32 cellular contexts compared by ENCODE assay signal in the genomic region with DNA sequence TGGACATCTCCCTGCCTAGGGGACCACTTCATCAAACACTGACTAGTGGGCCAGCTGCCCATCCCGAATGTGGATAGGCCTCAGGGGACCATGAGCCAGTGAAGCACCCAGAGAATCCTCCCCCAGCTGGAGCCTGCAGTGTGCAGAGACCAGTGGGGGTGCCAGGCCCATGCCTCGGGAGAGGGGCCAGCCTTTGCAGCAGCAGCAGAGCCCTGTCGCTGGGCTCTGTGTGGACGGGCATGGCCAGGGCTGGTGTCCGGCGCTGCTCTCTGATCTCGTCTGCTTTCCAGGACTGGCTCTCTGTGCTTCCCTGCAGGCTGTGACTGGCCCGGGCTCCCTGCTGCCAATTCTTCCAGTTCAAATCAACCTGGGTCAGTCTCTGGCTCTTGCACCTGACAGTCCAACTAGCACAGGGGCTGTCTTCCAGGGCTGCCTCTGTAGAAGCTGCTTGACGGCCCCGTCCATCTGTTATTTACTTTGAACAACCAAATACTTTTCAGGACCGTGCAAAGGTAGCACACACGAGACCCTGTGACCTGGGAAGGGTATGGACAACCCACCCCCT. TPM values are rescaled to one million over a fixed set of nuclear protein-coding genes. Genes with fewer than 3 reads are reported as not detected.
"Had no signal": no experiment of that assay in that cellular context is flagged by ENCODE, and none has a peak within 500 bp of the region (broad histone marks: within the 10 kb centered on the region; RNA-seq: fewer than 3 reads in every experiment).

No MANE protein-coding gene starts in this region.

- H3K27me3 ChIP-seq: adrenal gland, body of pancreas, breast epithelium, MG63 had no signal

- H3K4me2 ChIP-seq: SK-N-SH had no signal

- H3K4me1 Mint-ChIP-seq: activated CD4-positive, alpha-beta T cell treated with anti-CD3 and anti-CD28 coated beads for 36 hours; WTC11 had no signal

- ATAC-seq: activated CD4-positive, alpha-beta T cell treated with anti-CD3 and anti-CD28 coated beads for 36 hours; activated CD4-positive, CD25-positive, alpha-beta regulatory T cell treated with anti-CD3 and anti-CD28 coated beads, Interleukin-2, amount 50 U/mL, for 24 hours; activated naive CD4-positive, alpha-beta T cell treated with anti-CD3 and anti-CD28 coated beads, Interleukin-2, amount 50 U/mL, for 72 hours; activated T-cell treated with anti-CD3 and anti-CD28 coated beads, Interleukin-2, amount 50 U/mL, for 4 hours; body of pancreas; Panc1; WTC11 had no signal

- H3K27me3 Mint-ChIP-seq: activated CD4-positive, alpha-beta memory T cell treated with anti-CD3 and anti-CD28 coated beads for 36 hours; activated CD4-positive, alpha-beta T cell treated with anti-CD3 and anti-CD28 coated beads for 36 hours had no signal

- H3K27ac Mint-ChIP-seq: activated CD4-positive, alpha-beta memory T cell treated with anti-CD3 and anti-CD28 coated beads for 36 hours; activated CD4-positive, alpha-beta T cell treated with anti-CD3 and anti-CD28 coated beads for 36 hours; activated naive CD4-positive, alpha-beta T cell treated with anti-CD3 and anti-CD28 coated beads for 36 hours; activated naive CD4-positive, alpha-beta T cell treated with anti-CD3 and anti-CD28 coated beads, Interleukin-2, amount 50 U/mL, for 72 hours; activated T-helper 1 cell treated with anti-CD3 and anti-CD28 coated beads, Interleukin-12 subunit alpha, Interleukin-12 subunit beta, Interleukin-2, Interleukin-4 antibody, amounts not matched to agents 30 ng/mL and 10 ng/mL and 1 ng/mL, durations not matched to agents 14 hours and 24 hours and 36 hours; T-helper 1 cell treated with Interleukin-12 subunit alpha and Interleukin-12 subunit beta and Interleukin-4 antibody, amounts not matched to agents 30 μg/mL and 1 μg/mL, for 36 hours; T-helper 2 cell treated with Interferon-gamma antibody and Interleukin-4, amounts not matched to agents 5 μg/mL and 100 μg/mL, for 36 hours; WTC11 had no signal

- H3K4me3 ChIP-seq: adrenal gland, body of pancreas, breast epithelium, MG63, SJSA1 had no signal

- H3K9ac ChIP-seq: SK-N-SH had no signal

- H3K9me3 Mint-ChIP-seq: activated CD4-positive, alpha-beta memory T cell treated with anti-CD3 and anti-CD28 coated beads for 36 hours; activated naive CD4-positive, alpha-beta T cell treated with anti-CD3 and anti-CD28 coated beads for 36 hours; activated naive CD4-positive, alpha-beta T cell treated with anti-CD3 and anti-CD28 coated beads, Interleukin-2, amount 50 U/mL, for 72 hours; activated T-cell treated with anti-CD3 and anti-CD28 coated beads, Interleukin-2, amount 50 U/mL, for 4 hours; activated T-helper 1 cell treated with anti-CD3 and anti-CD28 coated beads, Interleukin-12 subunit alpha, Interleukin-12 subunit beta, Interleukin-2, Interleukin-4 antibody, amounts not matched to agents 30 ng/mL and 10 ng/mL and 1 ng/mL, durations not matched to agents 14 hours and 24 hours and 36 hours; T-helper 1 cell treated with Interleukin-12 subunit alpha and Interleukin-12 subunit beta and Interleukin-4 antibody, amounts not matched to agents 30 μg/mL and 1 μg/mL, for 36 hours; T-helper 2 cell treated with Interferon-gamma antibody and Interleukin-4, amounts not matched to agents 5 μg/mL and 100 μg/mL, for 36 hours; WTC11 had no signal

- H3K36me3 Mint-ChIP-seq: activated CD4-positive, alpha-beta memory T cell treated with anti-CD3 and anti-CD28 coated beads for 36 hours; activated naive CD4-positive, alpha-beta T cell treated with anti-CD3 and anti-CD28 coated beads, Interleukin-2, amount 50 U/mL, for 72 hours; WTC11 had no signal

- H3K27ac ChIP-seq: adrenal gland, body of pancreas, breast epithelium, SJSA1 had no signal

- DNase-seq: activated CD4-positive, alpha-beta memory T cell treated with anti-CD3 and anti-CD28 coated beads for 36 hours; activated CD4-positive, alpha-beta T cell treated with anti-CD3 and anti-CD28 coated beads for 36 hours; activated CD4-positive, alpha-beta T cell treated with anti-CD3 and anti-CD28 coated beads, Interleukin-2, amount 50 U/mL, for 1 hour; activated CD8-positive, alpha-beta memory T cell treated with anti-CD3 and anti-CD28 coated beads, Interleukin-2, amount 50 U/mL, for 4 hours; activated gamma-delta T cell treated with Interleukin-2 at 50 U/mL for 16 hours; activated naive CD4-positive, alpha-beta T cell treated with anti-CD3 and anti-CD28 coated beads for 36 hours; activated T-cell treated with anti-CD3 and anti-CD28 coated beads for 4 hours; activated T-cell treated with anti-CD3 and anti-CD28 coated beads, Interleukin-2, amount 50 U/mL, for 4 hours; adrenal gland; body of pancreas; Kasumi-1; KG1; MG63; NCI-H1048; NCI-H1436; NCI-H1694; NCI-H1930; NCI-H2227 treated with DMSO at 0.1 percent for 48 hours; NCI-H446; NCI-H510A treated with DMSO at 0.1 percent for 48 hours; SHP77 treated with DMSO at 0.1 percent for 48 hours; SK-N-SH had no signal

- H3K4me3 Mint-ChIP-seq: activated CD4-positive, alpha-beta memory T cell treated with anti-CD3 and anti-CD28 coated beads for 36 hours; activated CD4-positive, alpha-beta T cell treated with anti-CD3 and anti-CD28 coated beads for 36 hours; activated naive CD4-positive, alpha-beta T cell treated with anti-CD3 and anti-CD28 coated beads for 36 hours; activated T-cell treated with anti-CD3 and anti-CD28 coated beads, Interleukin-2, amount 50 U/mL, for 4 hours; activated T-helper 1 cell treated with anti-CD3 and anti-CD28 coated beads, Interleukin-12 subunit alpha, Interleukin-12 subunit beta, Interleukin-2, Interleukin-4 antibody, amounts not matched to agents 30 ng/mL and 10 ng/mL and 1 ng/mL, durations not matched to agents 14 hours and 24 hours and 36 hours; T-helper 1 cell treated with Interleukin-12 subunit alpha and Interleukin-12 subunit beta and Interleukin-4 antibody, amounts not matched to agents 30 μg/mL and 1 μg/mL, for 36 hours; T-helper 2 cell treated with Interferon-gamma antibody and Interleukin-4, amounts not matched to agents 5 μg/mL and 100 μg/mL, for 36 hours; WTC11 had no signal

- H3K36me3 ChIP-seq: adrenal gland, breast epithelium, MG63, SJSA1 had no signal

- H3K9me3 ChIP-seq: adrenal gland, body of pancreas, breast epithelium, MG63, SJSA1, SK-N-SH had no signal

- H3K4me1 ChIP-seq: adrenal gland, SJSA1 had no signal

- FAIRE-seq: astrocyte had no signal

RNA-seq across cellular contexts. Expression of a gene that starts 11.4 kb away (rescaled TPM):
- total RNA-seq: activated CD4-positive, alpha-beta memory T cell treated with anti-CD3 and anti-CD28 coated beads for 36 hours; activated CD4-positive, alpha-beta T cell treated with anti-CD3 and anti-CD28 coated beads for 36 hours; activated naive CD4-positive, alpha-beta T cell treated with anti-CD3 and anti-CD28 coated beads for 36 hours; activated naive CD4-positive, alpha-beta T cell treated with anti-CD3 and anti-CD28 coated beads, Interleukin-2, amount 50 U/mL, for 72 hours; activated T-cell treated with anti-CD3 and anti-CD28 coated beads, Interleukin-2, amount 50 U/mL, for 4 hours; activated T-helper 1 cell treated with anti-CD3 and anti-CD28 coated beads, Interleukin-12 subunit alpha, Interleukin-12 subunit beta, Interleukin-2, Interleukin-4 antibody, amounts not matched to agents 30 ng/mL and 10 ng/mL and 1 ng/mL, durations not matched to agents 14 hours and 24 hours and 36 hours had no signal
